20 cellular contexts compared by ENCODE assay signal in the genomic region with DNA sequence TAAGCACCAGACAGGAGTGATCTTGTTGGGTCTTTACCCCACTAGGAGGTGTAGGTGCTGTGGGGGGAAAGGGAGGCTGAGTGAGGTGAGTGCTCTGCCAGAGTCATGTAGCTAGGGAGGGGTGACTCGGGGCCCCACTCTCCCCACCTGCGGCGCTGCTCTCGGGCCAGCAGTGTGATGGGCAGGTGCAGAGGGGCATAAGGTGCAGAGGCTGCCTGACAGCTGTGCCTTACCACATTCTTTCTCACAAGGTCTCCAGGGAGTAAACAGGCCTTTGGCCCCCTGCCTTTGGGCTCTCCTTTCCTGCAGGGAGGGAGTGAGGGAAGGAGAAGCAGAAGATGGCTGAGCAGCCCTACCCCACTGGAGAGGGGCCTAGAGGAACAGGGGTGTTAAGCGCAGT. TPM values are rescaled to one million over a fixed set of nuclear protein-coding genes. Genes with fewer than 3 reads are reported as not detected.
"Had no signal": no experiment of that assay in that cellular context is flagged by ENCODE, and none has a peak within 500 bp of the region (broad histone marks: within the 10 kb centered on the region; RNA-seq: fewer than 3 reads in every experiment).

No MANE protein-coding gene starts in this region.

- H3K4me3 ChIP-seq: coronary artery, esophagus squamous epithelium, mucosa of descending colon, tibial artery, uterus had no signal

- DNase-seq: activated CD4-positive, alpha-beta memory T cell treated with anti-CD3 and anti-CD28 coated beads, Interleukin-2, amount 10 ng/mL, durations not matched to agents 7 days and 5 days; activated CD4-positive, alpha-beta T cell treated with anti-CD3 and anti-CD28 coated beads for 4 hours; activated gamma-delta T cell; activated T-cell treated with anti-CD3 and anti-CD28 coated beads, Interleukin-2, amount 50 U/mL, for 48 hours; amniotic stem cell; effector CD4-positive, alpha-beta T cell; esophagus squamous epithelium; mucosa of descending colon; naive thymus-derived CD8-positive, alpha-beta T cell; posterior cingulate gyrus; stimulated activated CD4-positive, alpha-beta T cell treated with anti-CD3 and anti-CD28 coated beads, Interleukin-2, amount 100 ng/mL, for 48 hours; tibial artery; uterus had no signal

- H3K27ac ChIP-seq: coronary artery, esophagus squamous epithelium, neutrophil, tibial artery, uterus had no signal

- ATAC-seq: mucosa of descending colon; naive thymus-derived CD8-positive, alpha-beta T cell; stimulated activated memory B cell treated with anti-CD40 and anti-IgM and Interleukin-4, amounts not matched to agents 10 μg/mL and 1 μg/mL and 100 μg/mL, for 72 hours; WTC11 had no signal

- H3K36me3 ChIP-seq: esophagus squamous epithelium, neutrophil, tibial artery, uterus had no signal

- H3K9me3 Mint-ChIP-seq: activated CD4-positive, alpha-beta memory T cell treated with anti-CD3 and anti-CD28 coated beads, Interleukin-2, amount 10 ng/mL, durations not matched to agents 7 days and 5 days; central memory CD8-positive, alpha-beta T cell; memory B cell; naive thymus-derived CD8-positive, alpha-beta T cell; stimulated activated memory B cell treated with anti-CD40 and anti-IgM and Interleukin-4, amounts not matched to agents 10 μg/mL and 1 μg/mL and 100 μg/mL, for 72 hours; WTC11 had no signal

- H3K27me3 Mint-ChIP-seq: activated CD4-positive, alpha-beta memory T cell treated with anti-CD3 and anti-CD28 coated beads, Interleukin-2, amount 10 ng/mL, durations not matched to agents 7 days and 5 days; activated naive CD8-positive, alpha-beta T cell; central memory CD8-positive, alpha-beta T cell; naive thymus-derived CD8-positive, alpha-beta T cell had no signal

- H3K9me3 ChIP-seq: esophagus squamous epithelium, mucosa of descending colon, neutrophil, tibial artery, uterus had no signal

- H3K4me3 Mint-ChIP-seq: activated CD4-positive, alpha-beta memory T cell treated with anti-CD3 and anti-CD28 coated beads, Interleukin-2, amount 10 ng/mL, durations not matched to agents 7 days and 5 days; activated naive CD8-positive, alpha-beta T cell; central memory CD8-positive, alpha-beta T cell; memory B cell; naive thymus-derived CD8-positive, alpha-beta T cell; stimulated activated memory B cell treated with anti-CD40 and anti-IgM and Interleukin-4, amounts not matched to agents 10 μg/mL and 1 μg/mL and 100 μg/mL, for 72 hours; WTC11 had no signal

- H3K36me3 Mint-ChIP-seq: activated naive CD8-positive, alpha-beta T cell; memory B cell; naive thymus-derived CD8-positive, alpha-beta T cell; stimulated activated memory B cell treated with anti-CD40 and anti-IgM and Interleukin-4, amounts not matched to agents 10 μg/mL and 1 μg/mL and 100 μg/mL, for 72 hours; WTC11 had no signal

- H3K27ac Mint-ChIP-seq: activated CD4-positive, alpha-beta memory T cell treated with anti-CD3 and anti-CD28 coated beads, Interleukin-2, amount 10 ng/mL, durations not matched to agents 7 days and 5 days; activated naive CD8-positive, alpha-beta T cell; memory B cell; stimulated activated memory B cell treated with anti-CD40 and anti-IgM and Interleukin-4, amounts not matched to agents 10 μg/mL and 1 μg/mL and 100 μg/mL, for 72 hours; WTC11 had no signal

- H3K27me3 ChIP-seq: esophagus squamous epithelium, neutrophil, tibial artery, uterus had no signal

RNA-seq across cellular contexts. Expression of gene ODAD4, which starts 31.7 kb away (rescaled TPM):
- total RNA-seq: naive thymus-derived CD8-positive, alpha-beta T cell had no signal
